In genomic region chr16:83952940-83953795, GRCh38 we compare ENCODE assay signal across 1 cellular context.
TF ChIP-seq lines count a peak whose summit lies in the region.

Gene OSGIN1, plus strand, starts transcription at chr16:83953240. Its CDS starts 4,432 bp downstream, at chr16:83957672.

TF ChIP-seq in A549, 52 proteins besides CTCF, POLR2A, EP300 and RAD21 (continued from another document):
- peak; percentile 86 for TF ChIP-seq NFE2L2 (conservative IDR thresholded peaks at IDR 0.05; ENCODE audit: low read length)
- TF ChIP-seq GATA3 (IDR thresholded peaks at IDR 0.05; ENCODE audit: borderline replicate concordance) = 0 out of 2 replicates have a peak, but pooled peaks have one; percentile 19
- no peak for TF ChIP-seq HDAC2 (IDR thresholded peaks at IDR 0.05)
- no peak for TF ChIP-seq KDM1A (IDR thresholded peaks at IDR 0.05; ENCODE audit: low read depth)
- TF ChIP-seq HOXB5 (CRISPR knock-in tag; IDR thresholded peaks at IDR 0.05) = no peak
- peak; percentile 96 for TF ChIP-seq MAX (IDR thresholded peaks at IDR 0.05)
- no peak for TF ChIP-seq CHD4 (IDR thresholded peaks at IDR 0.05; ENCODE audit: borderline replicate concordance)
- TF ChIP-seq E2F6 (IDR thresholded peaks at IDR 0.05; ENCODE audit: borderline replicate concordance, low read depth) = no peak
- peak; percentile 90 for TF ChIP-seq MYC (IDR thresholded peaks at IDR 0.05; ENCODE audit: borderline replicate concordance, low read length)
- peak; percentile 37; the same call in 1 of the 2 replicates for TF ChIP-seq BHLHE40 (IDR thresholded peaks at IDR 0.05; ENCODE audit: low read depth, low read length)
- TF ChIP-seq, protein P1, sequence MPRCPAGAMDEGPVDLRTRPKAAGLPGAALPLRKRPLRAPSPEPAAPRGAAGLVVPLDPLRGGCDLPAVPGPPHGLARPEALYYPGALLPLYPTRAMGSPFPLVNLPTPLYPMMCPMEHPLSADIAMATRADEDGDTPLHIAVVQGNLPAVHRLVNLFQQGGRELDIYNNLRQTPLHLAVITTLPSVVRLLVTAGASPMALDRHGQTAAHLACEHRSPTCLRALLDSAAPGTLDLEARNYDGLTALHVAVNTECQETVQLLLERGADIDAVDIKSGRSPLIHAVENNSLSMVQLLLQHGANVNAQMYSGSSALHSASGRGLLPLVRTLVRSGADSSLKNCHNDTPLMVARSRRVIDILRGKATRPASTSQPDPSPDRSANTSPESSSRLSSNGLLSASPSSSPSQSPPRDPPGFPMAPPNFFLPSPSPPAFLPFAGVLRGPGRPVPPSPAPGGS (IDR thresholded peaks at IDR 0.05) = peak; percentile 60; the same call in 1 of the 3 replicates
- TF ChIP-seq MAZ (IDR thresholded peaks at IDR 0.05; ENCODE audit: borderline replicate concordance, low read depth, low read length) = no peak
- no peak for TF ChIP-seq NR3C1 (IDR thresholded peaks at IDR 0.05)
- peak; percentile 67 for TF ChIP-seq USF2 (IDR thresholded peaks at IDR 0.05)
- TF ChIP-seq HOXA7 (CRISPR knock-in tag; IDR thresholded peaks at IDR 0.05) = no peak
- no peak for TF ChIP-seq ZSCAN20 (CRISPR knock-in tag; IDR thresholded peaks at IDR 0.05)
- 0 out of 2 replicates have a peak, but pooled peaks have one; percentile 31 for TF ChIP-seq TFCP2L1 (CRISPR knock-in tag; IDR thresholded peaks at IDR 0.05)
- TF ChIP-seq HES2 (IDR thresholded peaks at IDR 0.05) = no peak
- TF ChIP-seq JUN (IDR thresholded peaks at IDR 0.05) = peak; percentile 76 to 90; a peak in 4 of 5 replicates
- no peak for TF ChIP-seq POLR2AphosphoS2 (conservative IDR thresholded peaks at IDR 0.05; ENCODE audit: low read length)
- TF ChIP-seq CBX8 (IDR thresholded peaks at IDR 0.05) = no peak
- peak; percentile 92 for TF ChIP-seq NPAS2 (CRISPR knock-in tag; IDR thresholded peaks at IDR 0.05; ENCODE audit: borderline replicate concordance)
